ENCODE assay signal across 17 cellular contexts in the genomic region with DNA sequence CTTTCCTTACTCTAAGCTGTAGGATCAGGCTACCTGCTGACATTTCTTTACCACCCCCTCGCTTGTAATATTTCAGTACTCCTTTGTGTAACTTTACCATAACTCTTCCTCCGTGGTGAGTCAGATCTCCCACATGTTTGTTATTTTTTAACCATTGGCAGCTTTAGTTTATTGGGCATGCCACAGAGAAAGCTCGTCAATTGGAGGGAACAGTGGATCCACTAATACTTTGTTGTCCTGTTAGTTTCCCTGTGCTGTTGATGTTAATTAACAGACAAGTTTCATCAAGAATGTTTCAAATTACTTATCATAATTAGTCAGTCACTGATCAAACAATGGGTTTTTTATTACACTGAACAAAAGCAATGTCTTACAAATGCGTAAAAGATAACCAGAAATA. TPM values are rescaled to one million over a fixed set of nuclear protein-coding genes. Genes with fewer than 3 reads are reported as not detected.
DNase-seq lines count a peak whose midpoint lies in the region; ATAC-seq, FAIRE-seq and TF ChIP-seq lines count a peak whose summit lies in the region.
"Had no signal": no experiment of that assay in that cellular context is flagged by ENCODE, and none has a peak within 500 bp of the region (broad histone marks: within the 10 kb centered on the region; RNA-seq: fewer than 3 reads in every experiment).

No MANE protein-coding gene starts in this region.

- TF ChIP-seq CTCF in mammary epithelial cell (conservative IDR thresholded peaks at IDR 0.05 in 1 of 2, IDR thresholded peaks at IDR 0.05 in 1 of 2; ENCODE audit: extremely low read depth in 1 of 2, insufficient read depth in 1 of 2, low read depth in 1 of 2, low read length in 2 of 2): no peak
- TF ChIP-seq CTCF in keratinocyte (optimal IDR thresholded peaks at IDR 0.05 in 1 of 3, IDR thresholded peaks at IDR 0.05 in 1 of 3, conservative IDR thresholded peaks at IDR 0.05 in 1 of 3; ENCODE audit: extremely low read depth in 1 of 3, insufficient read depth in 2 of 3, low read length in 3 of 3): no peak
- no peak for TF ChIP-seq CTCF in CD14-positive monocyte (IDR thresholded peaks at IDR 0.05)
- no peak for TF ChIP-seq CTCF in chondrocyte (IDR thresholded peaks at IDR 0.05)

- WGBS in mammary epithelial cell (ENCODE audit: low coverage, missing lambda C conversion rate): 5% methylated on average over 4 of the region's 4 CpGs

- DNase-seq in A172 (ENCODE audit: low spot score) (peak; percentile 70), mammary epithelial cell (peak; percentile 85), keratinocyte (ENCODE audit: low read depth, low spot score) (no peak), CD14-positive monocyte (ENCODE audit: low spot score) (no peak), chondrocyte (ENCODE audit: low spot score) (no peak)
- no peak for DNase-seq in activated CD4-positive, alpha-beta T cell treated with anti-CD3 and anti-CD28 coated beads for 1 hour
- DNase-seq: activated CD4-positive, alpha-beta memory T cell treated with anti-CD3 and anti-CD28 coated beads for 36 hours; endodermal cell; NCI-H1436; NCI-H524; T-helper 9 cell; thyroid gland had no signal

- H4K20me1 ChIP-seq in mammary epithelial cell (ENCODE audit: insufficient read depth, low read length) (no peaks in the 10 kb centered on the region), keratinocyte (ENCODE audit: control insufficient read depth, extremely low read depth, insufficient read depth, low read length) (no peaks in the 10 kb centered on the region)

- no TSS peak for BruUV-seq in mammary epithelial cell (replicated peaks; lab: Mats Ljungman, UMichigan)

- H3K27me3 Mint-ChIP-seq in CD14-positive monocyte (ENCODE audit: low read depth in 3 of 3) (peaks cover 4 to 6% (median 5%) of the 10 kb centered on the region in 3 donors), chondrocyte (ENCODE audit: low read depth) (no peaks in the 10 kb centered on the region)

- H3K36me3 Mint-ChIP-seq in CD14-positive monocyte (no peaks in the 10 kb centered on the region), chondrocyte (ENCODE audit: low read depth) (peaks cover 6% of the 10 kb centered on the region)
- H3K36me3 Mint-ChIP-seq: activated CD4-positive, alpha-beta memory T cell treated with anti-CD3 and anti-CD28 coated beads for 36 hours; memory B cell had no signal

- no peaks in the 10 kb centered on the region for H3K27me3 ChIP-seq in HUES6 (ENCODE audit: control insufficient read depth, insufficient read depth, low read length)
- H3K27me3 ChIP-seq in mammary epithelial cell (ENCODE audit: insufficient read depth, low read length): no peaks in the 10 kb centered on the region
- no peaks in the 10 kb centered on the region for H3K27me3 ChIP-seq in keratinocyte (ENCODE audit: control insufficient read depth, extremely low read depth, insufficient read depth, low read length)
- H3K27me3 ChIP-seq: thyroid gland had no signal

- peaks cover 15% of the 10 kb centered on the region; the same call in 1 of the 2 replicates for H3K36me3 ChIP-seq in HUES6 (ENCODE audit: control insufficient read depth, insufficient read depth, low read length)
- peaks cover 15% of the 10 kb centered on the region for H3K36me3 ChIP-seq in mammary epithelial cell (ENCODE audit: insufficient read depth, low read length)
- peaks cover 7 to 15% of the 10 kb centered on the region in 2 experiments for H3K36me3 ChIP-seq in keratinocyte (ENCODE audit: control insufficient read depth in 2 of 2, extremely low read depth in 1 of 2, insufficient read depth in 2 of 2, low read length in 2 of 2)
- H3K36me3 ChIP-seq: thyroid gland had no signal

- intact Hi-C loops in mammary epithelial cell (cut with micrococcal nuclease): no loop called here
- intact Hi-C loops in CD14-positive monocyte (cut with micrococcal nuclease): no loop called here

- H3K79me2 ChIP-seq in mammary epithelial cell (ENCODE audit: insufficient read depth, low read length): peaks cover 93% of the 10 kb centered on the region
- H3K79me2 ChIP-seq in keratinocyte (ENCODE audit: control insufficient read depth, insufficient read depth, low read length): peaks cover 96% of the 10 kb centered on the region

- H3K27ac ChIP-seq in HUES6 (ENCODE audit: low read depth, low read length) (0 out of 2 replicates have a peak overlapping the region, but pooled peaks have one; percentile 5), mammary epithelial cell (ENCODE audit: insufficient read depth, low read depth, low read length) (peak overlapping the region; percentile 65), keratinocyte (ENCODE audit: control insufficient read depth, insufficient read depth, low read length) (peak overlapping the region; percentile 63)
- H3K27ac ChIP-seq: RWPE1, thyroid gland had no signal

- H2AFZ ChIP-seq in mammary epithelial cell (ENCODE audit: low read depth, low read length) (no peak overlapping the region), keratinocyte (ENCODE audit: control insufficient read depth, low read length) (no peak overlapping the region)

- H3K4me3 ChIP-seq in HUES6 (ENCODE audit: low read depth, low read length): no peak overlapping the region
- H3K4me3 ChIP-seq in mammary epithelial cell (replicated peaks in 1 of 3; ENCODE audit: insufficient read depth in 1 of 3, low read depth in 2 of 3, low read length in 3 of 3): peak overlapping the region in 1 of 3 experiments; percentile 0
- no peak overlapping the region for H3K4me3 ChIP-seq in keratinocyte (ENCODE audit: control insufficient read depth in 2 of 3, extremely low read depth in 1 of 3, insufficient read depth in 2 of 3, low read depth in 1 of 3, low read length in 3 of 3)
- H3K4me3 ChIP-seq: thyroid gland had no signal

- H3K9ac ChIP-seq in HUES6 (ENCODE audit: low read length): no peak overlapping the region
- H3K9ac ChIP-seq in mammary epithelial cell (ENCODE audit: insufficient read depth, low read length): peak overlapping the region; percentile 16
- H3K9ac ChIP-seq in keratinocyte (ENCODE audit: control insufficient read depth, extremely low read depth, insufficient read depth, low read length): peak overlapping the region; percentile 0

- CTCF ChIA-PET in mammary epithelial cell (lab: Charles Lee; ENCODE audit: low non-redundant PET): interaction anchor here (0.5 kb wide), 1 partner anchor 23 kb away, joined by 3 read pairs; no protein-coding TSS in a partner anchor

- no peaks in the 10 kb centered on the region for H3K9me1 ChIP-seq in keratinocyte (ENCODE audit: control insufficient read depth, extremely low read depth, insufficient read depth, low read length)

- H3K9me3 Mint-ChIP-seq in CD14-positive monocyte (peaks cover 0 to 2% (median 0%) of the 10 kb centered on the region in 7 donors), chondrocyte (ENCODE audit: low read depth) (no peaks in the 10 kb centered on the region)
- H3K9me3 Mint-ChIP-seq: activated CD4-positive, alpha-beta memory T cell treated with anti-CD3 and anti-CD28 coated beads for 36 hours; activated T-helper 17 cell treated with anti-CD3 and anti-CD28 coated beads, Interleukin-2, amount 50 U/mL, for 72 hours; endodermal cell; memory B cell had no signal

- H3K4me1 Mint-ChIP-seq in CD14-positive monocyte: peaks cover 5% of the 10 kb centered on the region
- H3K4me1 Mint-ChIP-seq in chondrocyte (ENCODE audit: low read depth): peaks cover 46% of the 10 kb centered on the region
- H3K4me1 Mint-ChIP-seq: activated T-helper 17 cell treated with anti-CD3 and anti-CD28 coated beads, Interleukin-2, amount 50 U/mL, for 72 hours; memory B cell had no signal

- peaks cover 54% of the 10 kb centered on the region for H3K4me1 ChIP-seq in HUES6 (ENCODE audit: control insufficient read depth, insufficient read depth, low read length)
- peaks cover 41% of the 10 kb centered on the region for H3K4me1 ChIP-seq in mammary epithelial cell (ENCODE audit: insufficient read depth, low read length)
- H3K4me1 ChIP-seq in keratinocyte (ENCODE audit: control insufficient read depth, extremely low read depth, insufficient read depth, low read length): peaks cover 44% of the 10 kb centered on the region
- H3K4me1 ChIP-seq: thyroid gland had no signal

- H3K4me2 ChIP-seq in mammary epithelial cell (ENCODE audit: insufficient read depth, low read depth, low read length) (peak overlapping the region; percentile 63), keratinocyte (ENCODE audit: control insufficient read depth, extremely low read depth, insufficient read depth, low read depth, low read length) (peak overlapping the region; percentile 68)

- H3K9me3 ChIP-seq in HUES6 (ENCODE audit: control insufficient read depth, insufficient read depth, low read depth, low read length) (no peaks in the 10 kb centered on the region), mammary epithelial cell (replicated peaks; ENCODE audit: insufficient read depth, low read length) (no peaks in the 10 kb centered on the region), keratinocyte (ENCODE audit: control insufficient read depth, low read depth, low read length) (no peaks in the 10 kb centered on the region)
- H3K9me3 ChIP-seq: thyroid gland had no signal

- H3K4me3 Mint-ChIP-seq in CD14-positive monocyte (no peak overlapping the region), chondrocyte (ENCODE audit: unreplicated experiment) (no peak overlapping the region)
- H3K4me3 Mint-ChIP-seq: activated CD4-positive, alpha-beta memory T cell treated with anti-CD3 and anti-CD28 coated beads for 36 hours; activated T-helper 17 cell treated with anti-CD3 and anti-CD28 coated beads, Interleukin-2, amount 50 U/mL, for 72 hours; endodermal cell; memory B cell had no signal

- in situ Hi-C loops in mammary epithelial cell (cut with MboI; ENCODE audit: low sequenced_read_pairs in 2 of 2): no loop called here

- ATAC-seq in GM21737 (IDR thresholded peaks at IDR 0.05; ENCODE audit: unreplicated experiment): no peak
- ATAC-seq: activated T-helper 17 cell treated with anti-CD3 and anti-CD28 coated beads, Interleukin-2, amount 50 U/mL, for 72 hours had no signal

- H3K27ac Mint-ChIP-seq in CD14-positive monocyte: no peak overlapping the region
- H3K27ac Mint-ChIP-seq in chondrocyte (ENCODE audit: unreplicated experiment): no peak overlapping the region
- H3K27ac Mint-ChIP-seq: activated CD4-positive, alpha-beta memory T cell treated with anti-CD3 and anti-CD28 coated beads for 36 hours; activated T-helper 17 cell treated with anti-CD3 and anti-CD28 coated beads, Interleukin-2, amount 50 U/mL, for 72 hours; memory B cell had no signal

- dilution Hi-C loops in mammary epithelial cell (cut with HindIII; ENCODE audit: low sequenced_read_pairs): no loop called here
- dilution Hi-C loops in keratinocyte (cut with MboI; ENCODE audit: extremely low pct_ligation_motif_present, low sequenced_read_pairs): no loop called here

- peak; percentile 82 for FAIRE-seq in keratinocyte (lab: Jason Lieb, UNC)

RNA-seq across cellular contexts. Expression of a gene that starts 22.4 kb away (rescaled TPM):
- total RNA-seq in A172 (2014; rRNA removed; shearing (Covaris generic)): 7.8 and 8.1 TPM in 2 replicates
- total RNA-seq in mammary epithelial cell (10 to 100 TPM; 37.1 to 51.8 TPM), chondrocyte (36.6 to 54.2 TPM (median 37.1 TPM) in 3 replicates)
- polyA plus RNA-seq in mammary epithelial cell (32.5 TPM), keratinocyte (29.4 to 68.0 TPM (median 38.9 TPM) in 3 replicates), CD14-positive monocyte (not detected)
- polyA minus RNA-seq in mammary epithelial cell (50.8 TPM), keratinocyte (49.3 to 103 TPM (median 57.1 TPM) in 3 replicates)
- 15.9 TPM for polyA plus RNA-seq in keratinocyte (2011; ENCODE audit: low read depth)
- polyA plus RNA-seq in keratinocyte (2011; cell fraction: cytosol; rRNA removed): 29.4 and 32.8 TPM in 2 replicates
- polyA plus RNA-seq in keratinocyte (2011; cell fraction: nucleus; rRNA removed): 74.1 and 79.8 TPM in 2 replicates
- polyA plus RNA-seq in keratinocyte (2012; ENCODE audit: low replicate concordance): 23.1 and 66.7 TPM in 2 replicates
- 43.4 TPM for polyA minus RNA-seq in keratinocyte (2011; cell fraction: cytosol; rRNA and poly(A)+ RNA removed)
- 64.7 and 91.4 TPM in 2 replicates for polyA minus RNA-seq in keratinocyte (2011; cell fraction: nucleus; rRNA and poly(A)+ RNA removed)

RNA-seq across cellular contexts. Expression of a gene that starts 54.9 kb away (rescaled TPM):
- total RNA-seq in A172 (2014; rRNA removed; shearing (Covaris generic)): 35.9 and 41.8 TPM in 2 replicates
- 10 to 100 TPM; 37.8 to 84.0 TPM for total RNA-seq in mammary epithelial cell
- polyA plus RNA-seq in mammary epithelial cell: 21.3 TPM
- 2.6 TPM for polyA minus RNA-seq in mammary epithelial cell
- 33.0 to 96.8 TPM (median 75.8 TPM) in 3 replicates for polyA plus RNA-seq in keratinocyte
- polyA plus RNA-seq in keratinocyte (2011; ENCODE audit: low read depth): 302 TPM
- polyA plus RNA-seq in keratinocyte (2011; cell fraction: cytosol; rRNA removed): 14.5 and 18.8 TPM in 2 replicates
- 213 and 302 TPM in 2 replicates for polyA plus RNA-seq in keratinocyte (2011; cell fraction: nucleus; rRNA removed)
- polyA plus RNA-seq in keratinocyte (2012; ENCODE audit: low replicate concordance): 38.4 and 51.4 TPM in 2 replicates
- 1.2 to 14.4 TPM (median 6.1 TPM) in 3 replicates for polyA minus RNA-seq in keratinocyte
- polyA minus RNA-seq in keratinocyte (2011; cell fraction: cytosol; rRNA and poly(A)+ RNA removed): 10.4 TPM
- 30.1 and 37.9 TPM in 2 replicates for polyA minus RNA-seq in keratinocyte (2011; cell fraction: nucleus; rRNA and poly(A)+ RNA removed)
- polyA plus RNA-seq in CD14-positive monocyte: 10 to 100 TPM; 22.4 to 27.2 TPM
- 48.5 to 55.6 TPM (median 51.6 TPM) in 3 replicates for total RNA-seq in chondrocyte

Comparison
In these comparisons a context has a peak if more than half of its experiments do, and no peak if none do; other contexts are left out.
1. DNase-seq: peak in A172 (single experiment) and mammary epithelial cell (single experiment); none in keratinocyte (single experiment), CD14-positive monocyte (single experiment), activated CD4-positive, alpha-beta T cell treated with anti-CD3 and anti-CD28 coated beads for 1 hour (single experiment) and chondrocyte (single experiment).
2. H3K27ac ChIP-seq: peak in every context shown above with its lines; median percentile 65 in mammary epithelial cell; 63 in keratinocyte; 5 in HUES6.